Comparison of ENCODE assay signal across 9 cellular contexts in the genomic region with DNA sequence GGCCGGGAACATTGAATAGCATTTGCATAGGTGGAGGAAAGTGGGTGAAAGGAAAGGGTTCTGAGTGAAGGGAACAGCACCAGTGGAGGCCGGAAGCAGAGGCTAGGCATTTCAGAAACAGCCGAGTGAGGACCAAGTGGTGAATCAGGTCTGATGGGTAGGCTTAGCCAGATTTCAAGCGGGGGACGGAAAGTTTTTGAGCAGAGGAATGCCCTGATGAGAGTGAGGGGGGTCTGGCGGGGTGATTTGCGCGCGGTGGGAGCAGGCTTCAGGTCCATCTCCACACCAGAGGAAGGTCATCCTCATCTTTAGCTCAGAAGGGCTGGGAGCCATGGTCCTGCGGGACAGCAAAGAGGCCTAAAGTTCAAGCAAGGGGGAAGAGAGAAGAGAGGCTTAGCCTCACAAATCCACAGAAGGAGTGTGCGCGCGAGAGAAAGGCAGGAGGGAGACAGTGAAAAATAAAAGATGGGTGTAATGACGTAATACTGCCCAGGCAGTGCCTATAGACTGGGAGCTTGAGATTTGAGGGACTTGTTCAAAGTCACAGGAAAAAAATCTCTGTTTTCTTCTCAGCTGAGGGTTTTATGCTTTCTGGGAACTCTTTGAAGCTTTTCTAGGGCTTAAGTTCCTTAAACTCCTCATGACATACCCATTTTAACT. TPM values are rescaled to one million over a fixed set of nuclear protein-coding genes. Genes with fewer than 3 reads are reported as not detected.
DNase-seq lines count a peak whose midpoint lies in the region; ATAC-seq and TF ChIP-seq lines count a peak whose summit lies in the region.
"Had no signal": no experiment of that assay in that cellular context is flagged by ENCODE, and none has a peak within 500 bp of the region (broad histone marks: within the 10 kb centered on the region; RNA-seq: fewer than 3 reads in every experiment).

No MANE protein-coding gene starts in this region.

- peaks cover 37 to 71% (median 44%) of the 10 kb centered on the region in 5 donors for H3K27me3 Mint-ChIP-seq in naive thymus-derived CD8-positive, alpha-beta T cell

- H3K36me3 Mint-ChIP-seq in naive thymus-derived CD8-positive, alpha-beta T cell: peaks cover 0 to 6% (median 0%) of the 10 kb centered on the region in 3 donors

- no peak overlapping the region for H3K27ac ChIP-seq in HUES64 (ENCODE audit: low read depth, low read length)

- 48% methylated on average over 14 of the region's 14 CpGs for WGBS in HUES64

- no peaks in the 10 kb centered on the region for H3K9me3 ChIP-seq in HUES64 (ENCODE audit: insufficient read depth, low read depth, low read length)
- H3K9me3 ChIP-seq in endocrine pancreas (ENCODE audit: control insufficient read depth, low read length): no peaks in the 10 kb centered on the region

- H3K4me3 ChIP-seq in AG04449 (ENCODE audit: low read depth, low read length) (peak overlapping the region; percentile 68), HUES64 (ENCODE audit: low read length) (peak overlapping the region; percentile 79), endocrine pancreas (ENCODE audit: control insufficient read depth, insufficient read depth, low read length) (peak overlapping the region; percentile 15)

- peak overlapping the region in 1 of 10 donors; percentile 45 for H3K27ac Mint-ChIP-seq in naive thymus-derived CD8-positive, alpha-beta T cell

- H3K9me3 Mint-ChIP-seq in naive thymus-derived CD8-positive, alpha-beta T cell: peaks cover 0 to 4% (median 0%) of the 10 kb centered on the region in 9 donors

- H3K27me3 ChIP-seq in HUES64 (ENCODE audit: insufficient read depth, low read length) (peaks cover 31% of the 10 kb centered on the region), endocrine pancreas (ENCODE audit: control insufficient read depth, insufficient read depth, low read length) (no peaks in the 10 kb centered on the region)

- peaks cover 19 to 28% (median 23%) of the 10 kb centered on the region in 4 donors for H3K4me1 Mint-ChIP-seq in naive thymus-derived CD8-positive, alpha-beta T cell

- CTCF ChIA-PET in AG04449 (lab: Yijun Ruan, JAX): interaction anchor here (0.8 to 2.1 kb wide), 8 partner anchors 12 to 170 kb away, joined by 3 to 18 read pairs (median 4); no protein-coding TSS in a partner anchor

- DNase-seq in AG04449 (ENCODE audit: low read depth, low spot score) (no peak), SIG-M5 treated with dmso at 0.1 percent for 504 hours (lab: John Stamatoyannopoulos, UW; ENCODE audit: unreplicated experiment) (no peak), middle frontal gyrus (ENCODE audit: extremely low spot score, low spot score) (no peak), SW480 (ENCODE audit: low spot score) (no peak), GM03348 (ENCODE audit: low spot score) (no peak)
- no peak for DNase-seq in naive thymus-derived CD8-positive, alpha-beta T cell
- DNase-seq: MM.1S had no signal

- H3K4me3 Mint-ChIP-seq in naive thymus-derived CD8-positive, alpha-beta T cell: peak overlapping the region; percentile 34 to 89 (median 64)

- H3K36me3 ChIP-seq in HUES64 (ENCODE audit: insufficient read depth, low read length) (no peaks in the 10 kb centered on the region), endocrine pancreas (ENCODE audit: control insufficient read depth, insufficient read depth, low read length) (no peaks in the 10 kb centered on the region)

- no peak for TF ChIP-seq CTCF in AG04449 (IDR thresholded peaks at IDR 0.05; ENCODE audit: insufficient read depth, low read length, missing control alignments)

- no peak overlapping the region for H3K9ac ChIP-seq in HUES64 (ENCODE audit: low read depth, low read length)
- peak overlapping the region; percentile 69 for H3K9ac ChIP-seq in endocrine pancreas (ENCODE audit: control insufficient read depth, insufficient read depth, low read length)

- ATAC-seq in naive thymus-derived CD8-positive, alpha-beta T cell: no peak

- H3K4me1 ChIP-seq in HUES64 (ENCODE audit: insufficient read depth, low read length) (peaks cover 20% of the 10 kb centered on the region; the same call in 1 of the 2 replicates), endocrine pancreas (ENCODE audit: control insufficient read depth, insufficient read depth, low read length) (no peaks in the 10 kb centered on the region)

- POLR2A ChIA-PET in AG04449 (lab: Yijun Ruan, JAX): no interaction called here
- POLR2A ChIA-PET in naive thymus-derived CD8-positive, alpha-beta T cell (lab: Charles Lee): interaction anchor here (0.6 to 1.1 kb wide), 4 partner anchors 14 to 116 kb away, joined by 3 to 5 read pairs (median 4); no protein-coding TSS in a partner anchor

RNA-seq across cellular contexts. Expression of a gene that starts 1.0 kb away (rescaled TPM):
- polyA plus RNA-seq in HUES64 (2013, experiment 1 of 2): 9.5 TPM
- polyA plus RNA-seq in HUES64 (2013, experiment 2 of 2): 12.8 TPM
- under 1 TPM in 1 of 2 experiments, not detected in 1; 0.10 TPM for total RNA-seq in naive thymus-derived CD8-positive, alpha-beta T cell
- not detected for polyA plus RNA-seq in naive thymus-derived CD8-positive, alpha-beta T cell

RNA-seq across cellular contexts. Expression of a gene that starts 31.1 kb away (rescaled TPM):
- polyA plus RNA-seq in HUES64 (2013, experiment 1 of 2): 3.0 TPM
- polyA plus RNA-seq in HUES64 (2013, experiment 2 of 2): 4.1 TPM
- 10 to 100 TPM; 16.4 to 17.1 TPM for total RNA-seq in naive thymus-derived CD8-positive, alpha-beta T cell
- 10 to 100 TPM; 25.2 to 28.5 (median 27.4) TPM for polyA plus RNA-seq in naive thymus-derived CD8-positive, alpha-beta T cell

RNA-seq across cellular contexts. Expression of a gene that starts 54.8 kb away (rescaled TPM):
- polyA plus RNA-seq in HUES64 (2013, experiment 1 of 2): 212 TPM
- 190 TPM for polyA plus RNA-seq in HUES64 (2013, experiment 2 of 2)
- total RNA-seq in naive thymus-derived CD8-positive, alpha-beta T cell: 100 to 1,000 TPM in 1 of 2 experiments, 10 to 100 TPM in 1; 98.5 to 103 TPM
- 100 to 1,000 TPM; 434 to 524 (median 517) TPM for polyA plus RNA-seq in naive thymus-derived CD8-positive, alpha-beta T cell

Comparison
In these comparisons a context has a peak if more than half of its experiments do, and no peak if none do; other contexts are left out.
1. H3K4me3 ChIP-seq: peak in every context shown above with its lines; median percentile 79 in HUES64; 68 in AG04449; 15 in endocrine pancreas.